8 cellular contexts compared by ENCODE assay signal in genomic region chrX:71540801-71541545, GRCh38. TPM values are rescaled to one million over a fixed set of nuclear protein-coding genes. Genes with fewer than 3 reads are reported as not detected.
DNase-seq lines count a peak whose midpoint lies in the region; ATAC-seq, FAIRE-seq and TF ChIP-seq lines count a peak whose summit lies in the region.

No MANE protein-coding gene starts in this region.

- intact Hi-C loops in thyroid gland (cut with DNase I) = no loop called here

- DNase-seq in GM12891 (ENCODE audit: insufficient read length, low spot score) (no peak), Kasumi-1 (lab: John Stamatoyannopoulos, UW) (peak; percentile 11 to 20), epithelial cell of esophagus (ENCODE audit: low read depth) (peak; percentile 36), thyroid gland (no peak), epidermal melanocyte (ENCODE audit: insufficient read length, low spot score) (no peak), suprapubic skin (ENCODE audit: low spot score in 2 of 2) (no peak)
- DNase-seq in activated CD4-positive, CD25-positive, alpha-beta regulatory T cell treated with anti-CD3 and anti-CD28 coated beads, Interleukin-2, amount 50 U/mL, for 72 hours = no peak

- no peaks in the 10 kb centered on the region for H3K27me3 ChIP-seq in thyroid gland
- H3K27me3 ChIP-seq in suprapubic skin = no peaks in the 10 kb centered on the region

- no peak overlapping the region for H3K27ac ChIP-seq in thyroid gland
- H3K27ac ChIP-seq in suprapubic skin = no peak overlapping the region

- TF ChIP-seq EP300 in suprapubic skin (IDR thresholded peaks at IDR 0.05) = no peak

- WGBS in thyroid gland, 2 donors = 55 to 66% methylated on average over 7 of the region's 7 CpGs
- WGBS in suprapubic skin = 62% methylated on average over 7 of the region's 7 CpGs

- ATAC-seq in GM21515 (IDR thresholded peaks at IDR 0.05; ENCODE audit: unreplicated experiment) = peak; percentile 89

- no peaks in the 10 kb centered on the region for H3K9me3 ChIP-seq in thyroid gland
- H3K9me3 ChIP-seq in suprapubic skin = no peaks in the 10 kb centered on the region

- no peak overlapping the region for H3K4me3 ChIP-seq in epithelial cell of esophagus (ENCODE audit: low read length)
- H3K4me3 ChIP-seq in thyroid gland (replicated peaks in 1 of 3) = no peak overlapping the region
- no peak overlapping the region for H3K4me3 ChIP-seq in suprapubic skin

- TF ChIP-seq CTCF in epithelial cell of esophagus (IDR thresholded peaks at IDR 0.05; ENCODE audit: insufficient read depth, low read depth, low read length, missing control alignments) = no peak
- TF ChIP-seq CTCF in thyroid gland (IDR thresholded peaks at IDR 0.05) = no peak
- TF ChIP-seq CTCF in suprapubic skin (IDR thresholded peaks at IDR 0.05) = no peak

- H3K36me3 ChIP-seq in thyroid gland = no peaks in the 10 kb centered on the region
- peaks cover 6% of the 10 kb centered on the region for H3K36me3 ChIP-seq in suprapubic skin

- H3K4me1 ChIP-seq in thyroid gland (peaks cover 0 to 10% of the 10 kb centered on the region in 2 donors), suprapubic skin (peaks cover 45% of the 10 kb centered on the region)

- TF ChIP-seq POLR2A in GM12891 (IDR thresholded peaks at IDR 0.05; ENCODE audit: low read depth, low read length) (no peak), thyroid gland (IDR thresholded peaks at IDR 0.05) (no peak), suprapubic skin (IDR thresholded peaks at IDR 0.05) (no peak)

- FAIRE-seq in GM12891 (lab: Jason Lieb, UNC) = peak; percentile 94

TF ChIP-seq in GM12891, 5 proteins besides CTCF, POLR2A, EP300 and RAD21:
- TF ChIP-seq POLR2AphosphoS5 (IDR thresholded peaks at IDR 0.05; ENCODE audit: low read depth, low read length) (no peak), SPI1 (IDR thresholded peaks at IDR 0.05; ENCODE audit: low read depth, low read length) (peak; percentile 90)

RNA-seq across cellular contexts. Expression of gene OGT, which starts 8.1 kb away (rescaled TPM):
- polyA plus RNA-seq in GM12891 (2012; ENCODE audit: low read depth, missing spikeins) = 83.2 TPM
- 100 to 1,000 TPM; 162 to 218 (median 214) TPM for total RNA-seq in thyroid gland
- 100 to 1,000 TPM; 133 to 450 (median 159) TPM for total RNA-seq in suprapubic skin

RNA-seq across cellular contexts. Expression of gene GCNA, which starts 37.3 kb away (rescaled TPM):
- 0.58 TPM for polyA plus RNA-seq in GM12891 (2012; ENCODE audit: low read depth, missing spikeins)
- total RNA-seq in thyroid gland (1 to 10 TPM; 1.8 to 3.6 (median 2.5) TPM), suprapubic skin (1 to 10 TPM in 2 of 4 donors, under 1 TPM in 2; 0.47 to 5.5 (median 0.99) TPM)

Comparison
In these comparisons a context has a peak if more than half of its experiments do, and no peak if none do; other contexts are left out.
1. DNase-seq: peak in Kasumi-1 (2 of 2) and epithelial cell of esophagus (single experiment); none in GM12891 (single experiment), thyroid gland (0 of 2), activated CD4-positive, CD25-positive, alpha-beta regulatory T cell treated with anti-CD3 and anti-CD28 coated beads, Interleukin-2, amount 50 U/mL, for 72 hours (single experiment), epidermal melanocyte (single experiment) and suprapubic skin (0 of 2).